Comparison of ENCODE assay signal across 21 cellular contexts in the genomic region with DNA sequence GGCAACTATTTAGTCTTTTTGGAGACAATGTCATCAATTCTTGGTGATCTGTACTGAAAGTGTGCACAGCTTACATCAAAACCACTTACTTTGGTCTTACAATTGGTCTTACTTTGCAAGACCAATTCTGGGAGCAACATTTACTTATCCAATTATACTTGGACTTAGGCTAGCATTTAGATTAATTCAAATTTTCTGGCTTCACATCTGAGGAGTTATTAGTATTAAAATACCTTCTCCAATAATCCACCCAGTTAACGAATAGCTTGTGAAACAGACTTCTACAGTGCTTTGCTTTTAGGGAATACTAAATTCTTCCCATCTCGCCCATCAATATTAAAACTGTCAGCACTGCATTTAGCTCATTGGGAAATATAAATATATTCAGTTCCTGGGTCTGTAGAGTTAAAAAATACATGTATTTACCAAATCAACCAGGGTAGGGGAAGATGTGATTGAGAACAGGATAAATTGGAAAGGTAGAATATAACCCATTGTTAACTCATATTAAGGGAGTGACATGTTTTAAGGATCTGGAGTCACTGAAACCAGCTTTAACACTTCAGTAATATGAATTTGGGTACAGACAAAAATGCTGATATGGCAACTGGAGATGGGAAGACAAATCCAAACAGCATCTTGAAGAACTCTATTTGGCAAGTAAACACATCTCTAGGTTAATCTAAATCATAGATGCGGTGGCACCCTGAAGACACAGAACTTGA. TPM values are rescaled to one million over a fixed set of nuclear protein-coding genes. Genes with fewer than 3 reads are reported as not detected.
DNase-seq lines count a peak whose midpoint lies in the region; ATAC-seq and TF ChIP-seq lines count a peak whose summit lies in the region.
"Had no signal": no experiment of that assay in that cellular context is flagged by ENCODE, and none has a peak within 500 bp of the region (broad histone marks: within the 10 kb centered on the region; RNA-seq: fewer than 3 reads in every experiment).

No MANE protein-coding gene starts in this region.

- peaks cover 65% of the 10 kb centered on the region for H3K36me3 Mint-ChIP-seq in stimulated activated naive CD8-positive, alpha-beta T cell treated with anti-CD3 and anti-CD28 coated beads, Interleukin-15, Interleukin-2, amounts not matched to agents 100 ng/mL and 50 ng/mL, for 24 hours (ENCODE audit: low read depth)
- H3K36me3 Mint-ChIP-seq in immature natural killer cell, result peaks cover 0 to 2% (median 0%) of the 10 kb centered on the region in 3 donors

- intact Hi-C loops in lower leg skin (cut with DNase I; ENCODE audit: low total_unique reads), result loop anchor here (5.0 kb wide), 1 partner anchor 135 kb away; no protein-coding TSS in a partner anchor

- no peak for ATAC-seq in stimulated activated naive CD8-positive, alpha-beta T cell treated with anti-CD3 and anti-CD28 coated beads, Interleukin-15, Interleukin-2, amounts not matched to agents 100 U/mL and 50 U/mL, for 24 hours
- ATAC-seq in GM19452 (IDR thresholded peaks at IDR 0.05; ENCODE audit: unreplicated experiment), result no peak
- ATAC-seq: body of pancreas, Panc1 had no signal

- no peaks in the 10 kb centered on the region for H3K27me3 Mint-ChIP-seq in stimulated activated naive CD8-positive, alpha-beta T cell treated with anti-CD3 and anti-CD28 coated beads, Interleukin-15, Interleukin-2, amounts not matched to agents 100 ng/mL and 50 ng/mL, for 24 hours
- H3K27me3 Mint-ChIP-seq in immature natural killer cell (ENCODE audit: low read depth in 3 of 3), result no peaks in the 10 kb centered on the region

- peak overlapping the region; percentile 43 for H3K27ac Mint-ChIP-seq in stimulated activated naive CD8-positive, alpha-beta T cell treated with anti-CD3 and anti-CD28 coated beads, Interleukin-15, Interleukin-2, amounts not matched to agents 100 ng/mL and 50 ng/mL, for 24 hours
- H3K27ac Mint-ChIP-seq in immature natural killer cell, result peak overlapping the region in 4 of 6 donors; percentile 23 to 69 (median 48)
- H3K27ac Mint-ChIP-seq: neural progenitor cell had no signal

- H3K4me3 Mint-ChIP-seq in stimulated activated naive CD8-positive, alpha-beta T cell treated with anti-CD3 and anti-CD28 coated beads, Interleukin-15, Interleukin-2, amounts not matched to agents 100 ng/mL and 50 ng/mL, for 24 hours, result no peak overlapping the region
- no peak overlapping the region for H3K4me3 Mint-ChIP-seq in immature natural killer cell
- H3K4me3 Mint-ChIP-seq: neural progenitor cell had no signal

- no peak overlapping the region for H3K4me3 ChIP-seq in NB4 (ENCODE audit: low read depth, low read length)
- H3K4me3 ChIP-seq in lower leg skin (ENCODE audit: low read depth, poor library complexity, severe bottlenecking), result no peak overlapping the region
- H3K4me3 ChIP-seq: body of pancreas, left ventricle myocardium inferior, neural progenitor cell, SJSA1, thoracic aorta had no signal

- TF ChIP-seq POLR2A in NB4 (IDR thresholded peaks at IDR 0.05; ENCODE audit: extremely low read depth, insufficient read length) (peak; percentile 18), lower leg skin (IDR thresholded peaks at IDR 0.05) (no peak)

- DNase-seq in stimulated activated naive CD8-positive, alpha-beta T cell treated with anti-CD3 and anti-CD28 coated beads, Interleukin-15, Interleukin-2, amounts not matched to agents 100 U/mL and 50 U/mL, for 24 hours, result no peak
- DNase-seq in NB4 (ENCODE audit: low read depth), result peak; percentile 21
- DNase-seq in immature natural killer cell, result no peak
- no peak for DNase-seq in lower leg skin (ENCODE audit: low spot score in 2 of 2)
- no peak for DNase-seq in CD1c-positive myeloid dendritic cell (ENCODE audit: extremely low spot score)
- DNase-seq: activated T-cell treated with anti-CD3 and anti-CD28 coated beads, Interleukin-2, amount 50 U/mL, for 1 hour; body of pancreas; effector CD4-positive, alpha-beta T cell; foreskin fibroblast; GF-D8; GOT3; left ventricle myocardium inferior; NCI-H1436; NCI-H2107; NCI-H446 treated with DMSO at 0.1 percent for 48 hours had no signal

- no peaks in the 10 kb centered on the region for H3K9me3 Mint-ChIP-seq in stimulated activated naive CD8-positive, alpha-beta T cell treated with anti-CD3 and anti-CD28 coated beads, Interleukin-15, Interleukin-2, amounts not matched to agents 100 ng/mL and 50 ng/mL, for 24 hours
- H3K9me3 Mint-ChIP-seq in immature natural killer cell, result no peaks in the 10 kb centered on the region
- H3K9me3 Mint-ChIP-seq: neural progenitor cell had no signal

- H3K4me1 Mint-ChIP-seq in stimulated activated naive CD8-positive, alpha-beta T cell treated with anti-CD3 and anti-CD28 coated beads, Interleukin-15, Interleukin-2, amounts not matched to agents 100 ng/mL and 50 ng/mL, for 24 hours (ENCODE audit: low read depth), result peaks cover 89% of the 10 kb centered on the region
- H3K4me1 Mint-ChIP-seq in immature natural killer cell, result peaks cover 14 to 37% of the 10 kb centered on the region in 2 donors

- TF ChIP-seq CTCF in NB4 (IDR thresholded peaks at IDR 0.05; ENCODE audit: low read depth, low read length) (no peak), lower leg skin (IDR thresholded peaks at IDR 0.05) (no peak)

- 78% methylated on average over 3 of the region's 3 CpGs for WGBS in lower leg skin, 2 donors

RNA-seq across cellular contexts. Expression of gene VEZF1, which starts 9.2 kb away (rescaled TPM):
- 10 to 100 TPM; 35.8 to 54.1 (median 40.1) TPM for polyA plus RNA-seq in immature natural killer cell
- 10 to 100 TPM; 30.3 to 56.1 (median 46.6) TPM for total RNA-seq in lower leg skin

RNA-seq across cellular contexts. Expression of gene SRSF1, which starts 9.8 kb away (rescaled TPM):
- 10 to 100 TPM; 42.5 to 69.6 (median 55.8) TPM for polyA plus RNA-seq in immature natural killer cell
- total RNA-seq in lower leg skin, result 100 to 1,000 TPM in 2 of 4 donors, 10 to 100 TPM in 2; 82.3 to 128 (median 104) TPM

RNA-seq across cellular contexts. Expression of gene CUEDC1, which starts 42.0 kb away (rescaled TPM):
- polyA plus RNA-seq in immature natural killer cell, result 1 to 10 TPM in 1 of 3 donors, under 1 TPM in 2; 0.43 to 2.5 (median 0.52) TPM
- 10 to 100 TPM in 3 of 4 donors, 1 to 10 TPM in 1; 7.5 to 14.3 (median 12.7) TPM for total RNA-seq in lower leg skin
